ENCODE assay signal across 8 cellular contexts in genomic region chr1:23958810-23959460, GRCh38. TPM values are rescaled to one million over a fixed set of nuclear protein-coding genes. Genes with fewer than 3 reads are reported as not detected.
DNase-seq lines count a peak whose midpoint lies in the region; TF ChIP-seq lines count a peak whose summit lies in the region.

No MANE protein-coding gene starts in this region.

- H3K4me3 Mint-ChIP-seq in activated T-helper 2 cell treated with anti-CD3 and anti-CD28 coated beads, Interferon-gamma antibody, Interleukin-2, Interleukin-4, amounts not matched to agents 10 μg/mL and 5 μg/mL and 100 μg/mL, durations not matched to agents 14 hours and 24 hours and 36 hours (ENCODE audit: low read depth) = peak overlapping the region; percentile 99
- peak overlapping the region; percentile 100 for H3K4me3 Mint-ChIP-seq in neural crest cell

- H3K36me3 Mint-ChIP-seq in activated T-helper 2 cell treated with anti-CD3 and anti-CD28 coated beads, Interferon-gamma antibody, Interleukin-2, Interleukin-4, amounts not matched to agents 10 μg/mL and 5 μg/mL and 100 μg/mL, durations not matched to agents 14 hours and 24 hours and 36 hours (ENCODE audit: low read depth) = peaks cover 32% of the 10 kb centered on the region
- peaks cover 15% of the 10 kb centered on the region for H3K36me3 Mint-ChIP-seq in neural crest cell (ENCODE audit: low read depth)

- H3K27ac Mint-ChIP-seq in activated T-helper 2 cell treated with anti-CD3 and anti-CD28 coated beads, Interferon-gamma antibody, Interleukin-2, Interleukin-4, amounts not matched to agents 10 μg/mL and 5 μg/mL and 100 μg/mL, durations not matched to agents 14 hours and 24 hours and 36 hours = peak overlapping the region; percentile 100
- H3K27ac Mint-ChIP-seq in neural crest cell (ENCODE audit: unreplicated experiment) = peak overlapping the region; percentile 96

- DNase-seq in ELR (ENCODE audit: low read depth) (peak; percentile 94), H4 (ENCODE audit: low spot score) (peak; percentile 97), LNCaP clone FGC (ENCODE audit: low read depth) (peak; percentile 63), RPMI8226 (peak; percentile 98), fibroblast of the conjunctiva (ENCODE audit: low read depth) (peak; percentile 86), neural crest cell (ENCODE audit: low read depth, low spot score) (peak; percentile 71), stromal cell of bone marrow (ENCODE audit: low read depth) (peak; percentile 83)
- DNase-seq in activated T-helper 2 cell treated with anti-CD3 and anti-CD28 coated beads, Interferon-gamma antibody, Interleukin-2, Interleukin-4, amounts not matched to agents 10 μg/mL and 5 μg/mL and 100 μg/mL, durations not matched to agents 14 hours and 24 hours and 36 hours (ENCODE audit: low spot score) = peak; percentile 93

- H3K9me3 Mint-ChIP-seq in activated T-helper 2 cell treated with anti-CD3 and anti-CD28 coated beads, Interferon-gamma antibody, Interleukin-2, Interleukin-4, amounts not matched to agents 10 μg/mL and 5 μg/mL and 100 μg/mL, durations not matched to agents 14 hours and 24 hours and 36 hours = no peaks in the 10 kb centered on the region
- no peaks in the 10 kb centered on the region for H3K9me3 Mint-ChIP-seq in neural crest cell

- H3K4me3 ChIP-seq in LNCaP clone FGC (ENCODE audit: low read depth, low read length) = peak overlapping the region; percentile 76

- intact Hi-C loops in activated T-helper 2 cell treated with anti-CD3 and anti-CD28 coated beads, Interferon-gamma antibody, Interleukin-2, Interleukin-4, amounts not matched to agents 10 μg/mL and 5 μg/mL and 100 μg/mL, durations not matched to agents 14 hours and 24 hours and 36 hours (cut with micrococcal nuclease) = loop anchor here (1.0 to 5.0 kb wide), 2 partner anchors 21 to 92 kb away; partner anchors contain the start of genes FUCA1 and SRSF10

- TF ChIP-seq CTCF in LNCaP clone FGC (IDR thresholded peaks at IDR 0.05; ENCODE audit: control insufficient read depth, extremely low read depth, insufficient read depth) (no peak), neural crest cell (conservative IDR thresholded peaks at IDR 0.05) (peak; percentile 36)

- peaks cover 53% of the 10 kb centered on the region for H3K4me1 Mint-ChIP-seq in activated T-helper 2 cell treated with anti-CD3 and anti-CD28 coated beads, Interferon-gamma antibody, Interleukin-2, Interleukin-4, amounts not matched to agents 10 μg/mL and 5 μg/mL and 100 μg/mL, durations not matched to agents 14 hours and 24 hours and 36 hours (ENCODE audit: low read depth)
- H3K4me1 Mint-ChIP-seq in neural crest cell = peaks cover 36% of the 10 kb centered on the region

- no peaks in the 10 kb centered on the region for H3K27me3 Mint-ChIP-seq in activated T-helper 2 cell treated with anti-CD3 and anti-CD28 coated beads, Interferon-gamma antibody, Interleukin-2, Interleukin-4, amounts not matched to agents 10 μg/mL and 5 μg/mL and 100 μg/mL, durations not matched to agents 14 hours and 24 hours and 36 hours (ENCODE audit: low read depth)
- H3K27me3 Mint-ChIP-seq in neural crest cell (ENCODE audit: low read depth) = peaks cover 2% of the 10 kb centered on the region

RNA-seq across cellular contexts. Expression of gene PNRC2, which starts 0.7 kb away (rescaled TPM):
- 73.3 and 85.8 TPM in 2 replicates for total RNA-seq in H4 (2014; rRNA removed; shearing (Covaris generic))
- 111 and 137 TPM in 2 replicates for total RNA-seq in activated T-helper 2 cell treated with anti-CD3 and anti-CD28 coated beads, Interferon-gamma antibody, Interleukin-2, Interleukin-4, amounts not matched to agents 10 μg/mL and 5 μg/mL and 100 μg/mL, durations not matched to agents 14 hours and 24 hours and 36 hours
- 178 and 189 TPM in 2 replicates for total RNA-seq in neural crest cell

RNA-seq across cellular contexts. Expression of gene SRSF10, which starts 21.2 kb away (rescaled TPM):
- total RNA-seq in H4 (2014; rRNA removed; shearing (Covaris generic)) = 80.0 and 83.4 TPM in 2 replicates
- total RNA-seq in activated T-helper 2 cell treated with anti-CD3 and anti-CD28 coated beads, Interferon-gamma antibody, Interleukin-2, Interleukin-4, amounts not matched to agents 10 μg/mL and 5 μg/mL and 100 μg/mL, durations not matched to agents 14 hours and 24 hours and 36 hours = 213 and 217 TPM in 2 replicates
- 219 and 228 TPM in 2 replicates for total RNA-seq in neural crest cell

RNA-seq across cellular contexts. Expression of gene CNR2, which starts 45.8 kb away (rescaled TPM):
- not detected in 2 replicates for total RNA-seq in H4 (2014; rRNA removed; shearing (Covaris generic))
- total RNA-seq in activated T-helper 2 cell treated with anti-CD3 and anti-CD28 coated beads, Interferon-gamma antibody, Interleukin-2, Interleukin-4, amounts not matched to agents 10 μg/mL and 5 μg/mL and 100 μg/mL, durations not matched to agents 14 hours and 24 hours and 36 hours = 0.05 and 0.07 TPM in 2 replicates
- not detected in 2 replicates for total RNA-seq in neural crest cell

Comparison
In these comparisons a context has a peak if more than half of its experiments do, and no peak if none do; other contexts are left out.
1. Peak in every context shown above with its lines: DNase-seq and H3K4me3 ChIP-seq.